ENCODE assay signal across 8 cellular contexts in the genomic region with DNA sequence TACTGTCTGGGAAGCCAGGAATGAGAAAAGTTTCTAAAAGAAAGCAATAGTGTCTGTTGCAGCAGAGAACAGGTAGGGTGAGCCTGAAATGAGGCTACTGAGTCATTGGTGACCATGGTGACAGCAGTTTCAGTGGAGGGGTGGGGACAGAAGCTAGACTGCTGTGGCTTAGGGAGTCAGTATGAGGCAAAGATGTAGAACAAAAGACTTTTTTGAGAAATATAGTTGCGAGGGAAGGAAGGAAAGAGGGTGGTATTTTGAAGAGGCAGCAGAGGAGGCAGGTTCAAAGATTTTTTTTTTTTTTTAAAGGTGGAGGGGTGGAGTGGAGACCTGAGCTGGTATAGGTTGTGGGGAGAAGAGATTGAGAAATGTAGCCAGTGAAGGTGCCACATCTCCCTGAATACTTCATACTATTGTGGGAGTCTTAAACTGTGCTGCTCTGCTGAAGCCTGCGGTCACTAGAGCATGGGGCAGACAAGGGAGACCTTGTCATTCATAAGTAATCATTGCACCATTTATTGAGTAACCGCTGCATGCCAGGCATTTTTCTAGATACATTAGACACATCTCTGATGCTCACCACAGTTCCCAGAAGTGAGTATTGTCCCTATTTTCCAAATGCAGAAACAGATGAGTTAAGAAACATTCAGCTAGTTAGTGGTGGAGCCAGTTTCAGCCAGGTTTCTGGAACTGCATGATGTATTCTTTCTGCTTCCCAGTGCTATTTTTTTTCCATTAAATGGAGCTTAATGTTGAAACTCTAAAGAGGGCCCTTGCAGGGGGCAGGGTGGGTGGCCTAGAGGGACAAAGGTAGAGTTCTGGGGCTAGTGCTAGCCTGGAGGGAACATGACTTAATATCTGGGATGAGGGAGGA. TPM values are rescaled to one million over a fixed set of nuclear protein-coding genes. Genes with fewer than 3 reads are reported as not detected.
A peak's percentile ranks its signal among the peaks of the same experiment; 100 is the strongest.
DNase-seq lines count a peak whose midpoint lies in the region; ATAC-seq, FAIRE-seq and TF ChIP-seq lines count a peak whose summit lies in the region.

No MANE protein-coding gene starts in this region.

- no peaks in the 10 kb centered on the region for H3K27me3 Mint-ChIP-seq in activated CD8-positive, alpha-beta memory T cell treated with anti-CD3 and anti-CD28 coated beads, Interleukin-2, amount 10 ng/mL, durations not matched to agents 7 days and 5 days

- ATAC-seq in GM21529 (IDR thresholded peaks at IDR 0.05; ENCODE audit: unreplicated experiment) = peak; percentile 80
- ATAC-seq in activated CD8-positive, alpha-beta memory T cell treated with anti-CD3 and anti-CD28 coated beads, Interleukin-2, amount 10 ng/mL, durations not matched to agents 7 days and 5 days = peak; percentile 97

- peak overlapping the region; percentile 57 for H3K27ac Mint-ChIP-seq in activated CD8-positive, alpha-beta memory T cell treated with anti-CD3 and anti-CD28 coated beads, Interleukin-2, amount 10 ng/mL, durations not matched to agents 7 days and 5 days

- H3K4me3 Mint-ChIP-seq in activated CD8-positive, alpha-beta memory T cell treated with anti-CD3 and anti-CD28 coated beads, Interleukin-2, amount 10 ng/mL, durations not matched to agents 7 days and 5 days = no peak overlapping the region

- peak overlapping the region in 3 of 11 experiments; percentile 11 to 47 (median 16); a peak in 3 of 22 replicates for H3K9ac ChIP-seq in BLaER1 treated with 17β-estradiol and CSF1 and Interleukin-3, amounts not matched to agents 10 nM and 100 nM

- H3K4me2 ChIP-seq in BLaER1 treated with 17β-estradiol and CSF1 and Interleukin-3, amounts not matched to agents 10 nM and 100 nM = peak overlapping the region; percentile 9 to 87 (median 56); a peak in 19 of 22 replicates

- WGBS in spleen, 5 donors = 32 to 68% (median 50%) methylated on average over 3 of the region's 3 CpGs

- no peaks in the 10 kb centered on the region for H3K9me3 Mint-ChIP-seq in activated CD8-positive, alpha-beta memory T cell treated with anti-CD3 and anti-CD28 coated beads, Interleukin-2, amount 10 ng/mL, durations not matched to agents 7 days and 5 days (ENCODE audit: low read depth)

- CTCF ChIA-PET in activated CD8-positive, alpha-beta memory T cell treated with anti-CD3 and anti-CD28 coated beads, Interleukin-2, amount 10 ng/mL, durations not matched to agents 7 days and 5 days (lab: Charles Lee) = interaction anchor here (0.9 to 2.8 kb wide), 6 partner anchors 12 to 167 kb away, joined by 3 to 16 read pairs (median 3); a partner anchor contains a TSS

- H3K36me3 Mint-ChIP-seq in activated CD8-positive, alpha-beta memory T cell treated with anti-CD3 and anti-CD28 coated beads, Interleukin-2, amount 10 ng/mL, durations not matched to agents 7 days and 5 days = peaks cover 2% of the 10 kb centered on the region

- TF ChIP-seq POLR2A in spleen (IDR thresholded peaks at IDR 0.05) = no peak

- H3K27ac ChIP-seq in BLaER1 treated with 17β-estradiol and CSF1 and Interleukin-3, amounts not matched to agents 10 nM and 100 nM = peak overlapping the region in 4 of 11 experiments; percentile 4 to 31 (median 25); a peak in 3 of 22 replicates
- peak overlapping the region in 6 of 8 donors; percentile 47 to 79 (median 74) for H3K27ac ChIP-seq in spleen

- H4K20me1 ChIP-seq in BLaER1 treated with 17β-estradiol and CSF1 and Interleukin-3, amounts not matched to agents 10 nM and 100 nM = peaks cover 0 to 74% (median 12%) of the 10 kb centered on the region in 11 experiments; a peak in 11 of 22 replicates

- no peaks in the 10 kb centered on the region; a peak in 1 of 22 replicates for H3K36me3 ChIP-seq in BLaER1 treated with 17β-estradiol and CSF1 and Interleukin-3, amounts not matched to agents 10 nM and 100 nM
- H3K36me3 ChIP-seq in spleen = no peaks in the 10 kb centered on the region

- DNase-seq in KBM-7 = peak; percentile 17
- peak; percentile 77 for DNase-seq in activated CD8-positive, alpha-beta memory T cell treated with anti-CD3 and anti-CD28 coated beads, Interleukin-2, amount 10 ng/mL, durations not matched to agents 7 days and 5 days
- peak; percentile 94 for DNase-seq in fibroblast of gingiva (ENCODE audit: low read depth)
- no peak for DNase-seq in spleen
- no peak for DNase-seq in ecto neural progenitor cell (ENCODE audit: low spot score)
- DNase-seq in D721Med (ENCODE audit: insufficient read length, low spot score) = no peak

- in situ Hi-C loops in KBM-7 (cut with MboI; ENCODE audit: low pct_unique_long_range_greater_than_20kb, low sequenced_read_pairs) = no loop called here

- intact Hi-C loops in spleen (cut with DNase I; ENCODE audit: low total_unique reads) = no loop called here

- H3K9me3 ChIP-seq in BLaER1 treated with 17β-estradiol and CSF1 and Interleukin-3, amounts not matched to agents 10 nM and 100 nM (replicated peaks in 1 of 11) = peaks cover 0 to 4% (median 0%) of the 10 kb centered on the region in 11 experiments; a peak in 2 of 22 replicates
- H3K9me3 ChIP-seq in spleen = no peaks in the 10 kb centered on the region

- H3K27me3 ChIP-seq in BLaER1 treated with 17β-estradiol and CSF1 and Interleukin-3, amounts not matched to agents 10 nM and 100 nM = no peaks in the 10 kb centered on the region
- no peaks in the 10 kb centered on the region for H3K27me3 ChIP-seq in spleen (replicated peaks in 1 of 7)

- TF ChIP-seq CTCF in spleen (IDR thresholded peaks at IDR 0.05 in 8 of 11, conservative IDR thresholded peaks at IDR 0.05 in 3 of 11) = no peak
- TF ChIP-seq CTCF in D721Med (IDR thresholded peaks at IDR 0.05; ENCODE audit: insufficient read depth, missing control alignments) = no peak

- FAIRE-seq in D721Med (lab: Jason Lieb, UNC) = no peak

- H3K4me1 ChIP-seq in BLaER1 treated with 17β-estradiol and CSF1 and Interleukin-3, amounts not matched to agents 10 nM and 100 nM = peaks cover 26 to 46% (median 37%) of the 10 kb centered on the region in 10 experiments
- peaks cover 47 to 98% (median 77%) of the 10 kb centered on the region in 6 donors for H3K4me1 ChIP-seq in spleen

- H3K4me1 Mint-ChIP-seq in activated CD8-positive, alpha-beta memory T cell treated with anti-CD3 and anti-CD28 coated beads, Interleukin-2, amount 10 ng/mL, durations not matched to agents 7 days and 5 days = peaks cover 56% of the 10 kb centered on the region

- H3K4me3 ChIP-seq in BLaER1 treated with 17β-estradiol and CSF1 and Interleukin-3, amounts not matched to agents 10 nM and 100 nM = no peak overlapping the region
- peak overlapping the region in 1 of 8 donors; percentile 4 for H3K4me3 ChIP-seq in spleen

RNA-seq across cellular contexts. Expression of a gene that starts 49.9 kb away (rescaled TPM):
- 100 to 1,000 TPM in 1 of 2 experiments, 10 to 100 TPM in 1; 83.5 to 104 TPM for total RNA-seq in activated CD8-positive, alpha-beta memory T cell treated with anti-CD3 and anti-CD28 coated beads, Interleukin-2, amount 10 ng/mL, durations not matched to agents 7 days and 5 days
- 10 to 100 TPM; 55.4 to 85.2 (median 65.0) TPM for total RNA-seq in spleen
- 10 to 100 TPM; 13.0 to 22.5 (median 16.3) TPM for polyA plus RNA-seq in spleen

Comparison
In these comparisons a context has a peak if more than half of its experiments do, and no peak if none do; other contexts are left out.
1. DNase-seq: peak in KBM-7 (single experiment), activated CD8-positive, alpha-beta memory T cell treated with anti-CD3 and anti-CD28 coated beads, Interleukin-2, amount 10 ng/mL, durations not matched to agents 7 days and 5 days (single experiment) and fibroblast of gingiva (single experiment); none in spleen (single experiment), ecto neural progenitor cell (single experiment) and D721Med (single experiment).